ENCODE assay signal across 21 cellular contexts in the genomic region with DNA sequence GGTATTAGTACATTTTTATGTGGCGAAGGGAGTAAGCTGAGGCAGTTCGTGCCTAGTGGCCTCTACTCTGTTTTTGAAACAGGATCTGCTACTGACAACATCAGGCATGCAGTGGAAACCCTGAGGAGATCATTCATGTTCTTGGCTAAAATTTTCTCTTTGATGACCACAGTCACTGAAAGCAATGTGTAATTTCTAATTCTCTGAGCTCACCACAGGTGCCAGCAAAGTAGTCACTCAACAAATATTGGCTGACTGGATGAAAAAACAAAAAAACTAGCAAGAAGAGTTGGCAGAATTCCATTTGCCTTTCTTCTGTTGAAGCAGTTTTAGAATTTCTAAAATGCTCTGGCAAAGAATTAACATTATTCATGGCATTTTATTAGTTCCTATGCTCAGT.
DNase-seq lines count a peak whose midpoint lies in the region; ATAC-seq and TF ChIP-seq lines count a peak whose summit lies in the region.
"Had no signal": no experiment of that assay in that cellular context is flagged by ENCODE, and none has a peak within 500 bp of the region (broad histone marks: within the 10 kb centered on the region; RNA-seq: fewer than 3 reads in every experiment).

No MANE protein-coding gene starts in this region.

- WGBS in H9 (ENCODE audit: extremely low coverage, insufficient read length, low lambda C conversion rate): no CpG with 5 or more reads among the region's 2 CpGs

- no peak overlapping the region for H3K18ac ChIP-seq in H9 (ENCODE audit: insufficient read length, low read depth, low read length)

- no peak overlapping the region for H2AFZ ChIP-seq in H9 (ENCODE audit: low read length)
- H2AFZ ChIP-seq: PC-9 had no signal

- H2AK5ac ChIP-seq in H9 (ENCODE audit: insufficient read length, low read length): no peak overlapping the region

- H2BK20ac ChIP-seq in H9 (ENCODE audit: low read depth, low read length, poor library complexity, severe bottlenecking): no peak overlapping the region

- ATAC-seq in GM18907 (IDR thresholded peaks at IDR 0.05; ENCODE audit: unreplicated experiment) (peak; percentile 26), HG03442 (IDR thresholded peaks at IDR 0.05; ENCODE audit: unreplicated experiment) (no peak)
- ATAC-seq: mucosa of descending colon, WTC11 had no signal

- DNase-seq in AG10803 (ENCODE audit: low read depth) (peak; percentile 74), LHCN-M2 (ENCODE audit: low read depth) (peak; percentile 37), fibroblast of mammary gland (ENCODE audit: low read depth) (peak; percentile 16), NCI-H2107 (lab: John Stamatoyannopoulos, UW) (no peak), GM13976 (ENCODE audit: low spot score) (no peak), H9 (no peak)
- DNase-seq: activated CD4-positive, alpha-beta T cell treated with anti-CD3 and anti-CD28 coated beads, Interleukin-2, amount 50 U/mL, for 48 hours; activated gamma-delta T cell treated with Interleukin-2 at 50 U/mL for 16 hours; central memory CD4-positive, alpha-beta T cell; erythroblast; mucosa of descending colon; NCI-H1092 treated with DMSO at 0.1 percent for 48 hours; PC-9; SJCRH30; stimulated activated CD4-positive, alpha-beta T cell treated with anti-CD3 and anti-CD28 coated beads, Interleukin-12 subunit alpha, Interleukin-12 subunit beta, amount 100 ng/mL, for 4 hours; testis had no signal

- H2BK15ac ChIP-seq in H9 (ENCODE audit: low read depth, low read length): no peak overlapping the region

- H2BK120ac ChIP-seq in H9 (ENCODE audit: low read depth, low read length, poor library complexity, severe bottlenecking): no peak overlapping the region

- H3K27me3 Mint-ChIP-seq in H9 (ENCODE audit: low read depth): no peaks in the 10 kb centered on the region

- H3K79me2 ChIP-seq in H9 (ENCODE audit: insufficient read depth, low read length): no peaks in the 10 kb centered on the region

- no peaks in the 10 kb centered on the region for H3K9me3 Mint-ChIP-seq in H9
- H3K9me3 Mint-ChIP-seq: T-helper 1 cell treated with Interleukin-12 subunit alpha and Interleukin-12 subunit beta and Interleukin-4 antibody, amounts not matched to agents 30 μg/mL and 1 μg/mL, for 36 hours; WTC11 had no signal

- H4K91ac ChIP-seq in H9 (ENCODE audit: insufficient read length, low read depth, low read length): no peak overlapping the region

- peaks cover 0 to 10% (median 8%) of the 10 kb centered on the region in 3 experiments; a peak in 3 of 7 replicates for H3K36me3 Mint-ChIP-seq in H9 (ENCODE audit: insufficient read depth in 1 of 3, low read depth in 3 of 3)
- H3K36me3 Mint-ChIP-seq: WTC11 had no signal

- no peaks in the 10 kb centered on the region for H3K79me1 ChIP-seq in H9 (ENCODE audit: insufficient read depth, low read depth, low read length, poor library complexity, severe bottlenecking)

- H4K8ac ChIP-seq in H9 (replicated peaks; ENCODE audit: insufficient read length, low read depth, low read length): no peak overlapping the region

- no peaks in the 10 kb centered on the region for H3K27me3 ChIP-seq in H9 (ENCODE audit: insufficient read depth, low read length)
- H3K27me3 ChIP-seq: SJCRH30, testis had no signal

- H3K23me2 ChIP-seq in H9 (ENCODE audit: insufficient read length, low read depth, low read length, poor library complexity, severe bottlenecking): no peaks in the 10 kb centered on the region

- H2BK12ac ChIP-seq in H9 (ENCODE audit: insufficient read length, low read depth, low read length): no peak overlapping the region

- H3K4me1 ChIP-seq in H9 (ENCODE audit: insufficient read depth, low read length): no peaks in the 10 kb centered on the region
- H3K4me1 ChIP-seq: SJCRH30, testis had no signal

- H3K27ac Mint-ChIP-seq in H9: no peak overlapping the region; a peak in 1 of 7 replicates
- H3K27ac Mint-ChIP-seq: T-helper 1 cell treated with Interleukin-12 subunit alpha and Interleukin-12 subunit beta and Interleukin-4 antibody, amounts not matched to agents 30 μg/mL and 1 μg/mL, for 36 hours; WTC11 had no signal

- H3K9ac ChIP-seq in H9 (ENCODE audit: extremely low read depth, insufficient read length, low read length): no peak overlapping the region
- H3K9ac ChIP-seq: KMS-11 had no signal

- H3K4me1 Mint-ChIP-seq in H9: no peaks in the 10 kb centered on the region
- H3K4me1 Mint-ChIP-seq: WTC11 had no signal

- H4K5ac ChIP-seq in H9 (ENCODE audit: insufficient read length, low read depth, low read length): no peak overlapping the region

- H4K20me1 ChIP-seq in H9 (ENCODE audit: control insufficient read depth, insufficient read depth, insufficient read length): no peaks in the 10 kb centered on the region

- H3K4ac ChIP-seq in H9 (ENCODE audit: low read depth, low read length): no peak overlapping the region

- H3K9me3 ChIP-seq in H9 (ENCODE audit: control insufficient read depth, low read depth, low read length): no peaks in the 10 kb centered on the region
- H3K9me3 ChIP-seq: mucosa of descending colon, SJCRH30, testis had no signal

- H3K23ac ChIP-seq in H9 (ENCODE audit: insufficient read length, low read depth, low read length): no peak overlapping the region

- no peak overlapping the region for H3K27ac ChIP-seq in H9 (ENCODE audit: insufficient read length, low read depth, low read length)
- H3K27ac ChIP-seq: KMS-11, PC-9, SJCRH30, testis had no signal

- no peak overlapping the region for H2BK5ac ChIP-seq in H9 (ENCODE audit: insufficient read length, low read length)

- TF ChIP-seq CTCF in AG10803 (conservative IDR thresholded peaks at IDR 0.05; ENCODE audit: low read length) (no peak), fibroblast of mammary gland (conservative IDR thresholded peaks at IDR 0.05; ENCODE audit: control insufficient read depth, insufficient read depth, low read depth, low read length) (no peak), GM13976 (IDR thresholded peaks at IDR 0.05; ENCODE audit: borderline replicate concordance, control extremely low read depth, extremely low read depth, insufficient read depth, missing control alignments) (no peak), H9 (conservative IDR thresholded peaks at IDR 0.05) (no peak)

- no peak overlapping the region for H3K4me3 Mint-ChIP-seq in H9
- H3K4me3 Mint-ChIP-seq: T-helper 1 cell treated with Interleukin-12 subunit alpha and Interleukin-12 subunit beta and Interleukin-4 antibody, amounts not matched to agents 30 μg/mL and 1 μg/mL, for 36 hours; WTC11 had no signal

- in situ Hi-C loops in GM13976 (cut with MboI; ENCODE audit: low sequenced_read_pairs, unreplicated experiment): no loop called here

- H3K4me2 ChIP-seq in H9 (ENCODE audit: insufficient read depth, insufficient read length, low read length): no peak overlapping the region
- H3K4me2 ChIP-seq: KMS-11, PC-9 had no signal

- H3T11ph ChIP-seq in H9 (ENCODE audit: low read length): no peak overlapping the region

- H3K4me3 ChIP-seq in AG10803 (ENCODE audit: low read length) (no peak overlapping the region), fibroblast of mammary gland (ENCODE audit: control insufficient read depth, low read depth, low read length) (no peak overlapping the region)
- H3K4me3 ChIP-seq: mucosa of descending colon, PC-9, SJCRH30, testis had no signal

- no peak overlapping the region for H3K56ac ChIP-seq in H9 (ENCODE audit: insufficient read length, low read depth, low read length)

- H3K14ac ChIP-seq in H9 (ENCODE audit: insufficient read depth, low read length): no peak overlapping the region

Comparison
In these comparisons a context has a peak if more than half of its experiments do, and no peak if none do; other contexts are left out.
1. DNase-seq: peak in AG10803 (single experiment), LHCN-M2 (single experiment) and fibroblast of mammary gland (single experiment); none in NCI-H2107 (single experiment), GM13976 (single experiment) and H9 (single experiment).